18 cellular contexts compared by ENCODE assay signal in the genomic region with DNA sequence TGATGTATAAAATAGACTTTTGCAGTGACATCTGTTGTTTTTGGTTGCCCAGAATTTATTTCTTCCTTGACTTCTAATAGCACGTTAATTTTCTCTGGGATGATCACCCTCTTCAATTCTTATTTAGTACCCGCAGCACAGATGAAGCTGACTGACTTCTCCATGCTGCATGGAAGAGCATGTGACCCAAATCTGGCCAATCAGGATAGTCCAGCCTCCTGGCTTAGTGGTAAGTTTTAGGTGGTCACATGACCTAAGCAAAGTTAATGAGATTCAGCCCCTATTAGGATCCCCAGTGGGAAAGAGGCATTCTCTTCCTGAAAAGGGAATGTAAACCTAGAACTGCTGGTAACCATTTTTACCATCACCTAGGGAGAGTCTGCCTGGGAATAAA.
"Had no signal": no experiment of that assay in that cellular context is flagged by ENCODE, and none has a peak within 500 bp of the region (broad histone marks: within the 10 kb centered on the region; RNA-seq: fewer than 3 reads in every experiment).

No MANE protein-coding gene starts in this region.

- H3K4me3 ChIP-seq: colonic mucosa, esophagus squamous epithelium, ovary had no signal

- H3K4me1 ChIP-seq: colonic mucosa had no signal

- H3K27me3 ChIP-seq: colonic mucosa, ovary had no signal

- DNase-seq: activated B cell treated with CpG ODN at 0.5 μM for 24 hours; activated CD4-positive, alpha-beta T cell treated with anti-CD3 and anti-CD28 coated beads, Interleukin-2, amount 10 ng/mL, durations not matched to agents 7 days and 5 days; activated CD8-positive, alpha-beta memory T cell treated with anti-CD3 and anti-CD28 coated beads for 24 hours; activated naive CD4-positive, alpha-beta T cell treated with anti-CD3 and anti-CD28 coated beads, Interleukin-2, amount 10 ng/mL, durations not matched to agents 7 days and 5 days; activated T-cell treated with anti-CD3 and anti-CD28 coated beads for 4 hours; caudate nucleus; colonic mucosa; esophagus squamous epithelium; foreskin fibroblast; glutamatergic neuron; left colon; mammary epithelial cell; ovary; stimulated activated CD4-positive, alpha-beta T cell treated with anti-CD3 and anti-CD28 coated beads, Interleukin-12 subunit alpha, Interleukin-12 subunit beta, amount 100 ng/mL, for 4 hours; stimulated activated naive CD4-positive, alpha-beta T cell; substantia nigra had no signal

- H3K9me3 ChIP-seq: colonic mucosa, esophagus squamous epithelium, ovary had no signal

- ATAC-seq: activated T-helper 17 cell treated with anti-CD3 and anti-CD28 coated beads, Interleukin-2, amount 50 U/mL, for 72 hours; left colon; natural killer cell treated with Interleukin-12 subunit alpha and Interleukin-12 subunit beta and Interleukin-15 and Interleukin-18, amount 100 ng/mL, for 72 hours had no signal

- H3K36me3 ChIP-seq: colonic mucosa, esophagus squamous epithelium, ovary had no signal

- H3K27ac ChIP-seq: colonic mucosa, ovary had no signal
